Comparison of ENCODE assay signal across 12 cellular contexts in the genomic region with DNA sequence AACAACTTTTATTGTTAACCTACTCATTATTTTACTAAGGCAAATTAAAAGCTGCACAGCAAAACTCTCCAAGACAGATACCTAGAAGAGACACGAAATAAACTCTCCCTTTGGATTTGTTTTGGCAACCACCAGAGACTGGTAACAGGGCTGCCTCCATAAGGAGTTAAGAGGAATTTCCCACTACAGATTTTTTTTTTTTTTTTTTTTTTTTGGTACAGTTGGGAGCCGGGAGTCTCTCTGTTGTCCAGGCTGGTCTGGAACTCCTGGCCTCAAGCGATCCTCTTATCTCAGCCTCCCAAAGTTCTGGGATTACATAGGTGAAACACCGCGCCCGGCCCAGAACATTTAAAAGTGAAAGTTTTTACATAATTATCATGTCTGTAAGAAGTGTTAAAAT.
DNase-seq lines count a peak whose midpoint lies in the region; ATAC-seq and TF ChIP-seq lines count a peak whose summit lies in the region.
"Had no signal": no experiment of that assay in that cellular context is flagged by ENCODE, and none has a peak within 500 bp of the region (broad histone marks: within the 10 kb centered on the region; RNA-seq: fewer than 3 reads in every experiment).

No MANE protein-coding gene starts in this region.

- CTCF ChIA-PET in A673 (lab: Charles Lee), result no interaction called here

- H3K9me3 Mint-ChIP-seq in nephron, result no peaks in the 10 kb centered on the region
- H3K9me3 Mint-ChIP-seq: effector memory CD8-positive, alpha-beta T cell had no signal

- TF ChIP-seq CTCF in A673 (conservative IDR thresholded peaks at IDR 0.05; ENCODE audit: low read depth, low read length) (no peak), choroid plexus epithelial cell (conservative IDR thresholded peaks at IDR 0.05; ENCODE audit: low read depth, low read length) (no peak), nephron (IDR thresholded peaks at IDR 0.05; ENCODE audit: unreplicated experiment in 3 of 3) (no peak)

- peaks cover 3% of the 10 kb centered on the region for H3K27me3 ChIP-seq in A673 (replicated peaks; ENCODE audit: insufficient read depth, low read depth, low read length, poor library complexity)
- H3K27me3 ChIP-seq in HUES48 (ENCODE audit: control insufficient read depth, insufficient read depth, low read length), result peaks cover 11% of the 10 kb centered on the region

- H3K27ac Mint-ChIP-seq in nephron, result peak overlapping the region in 2 of 3 experiments; percentile 98 to 100

- BruUV-seq in A673 (replicated peaks; lab: Mats Ljungman, UMichigan), result no TSS peak

- H3K9me3 ChIP-seq in A673 (ENCODE audit: low read depth, low read length, poor library complexity, severe bottlenecking), result no peaks in the 10 kb centered on the region
- H3K9me3 ChIP-seq in HUES48 (ENCODE audit: control insufficient read depth, insufficient read depth, low read length), result no peaks in the 10 kb centered on the region

- H3K4me1 ChIP-seq in A673 (ENCODE audit: insufficient read depth, low read length, poor library complexity, severe bottlenecking) (peaks cover 12% of the 10 kb centered on the region), HUES48 (ENCODE audit: control insufficient read depth, insufficient read depth, low read length) (peaks cover 32% of the 10 kb centered on the region)

- ATAC-seq in GM21825 (IDR thresholded peaks at IDR 0.05; ENCODE audit: unreplicated experiment) (no peak), GM21360 (IDR thresholded peaks at IDR 0.05; ENCODE audit: unreplicated experiment) (no peak)
- ATAC-seq: effector memory CD8-positive, alpha-beta T cell; T-helper 17 cell had no signal

- POLR2A ChIA-PET in A673 (lab: Charles Lee; ENCODE audit: low non-redundant PET), result no interaction called here

- H3K36me3 Mint-ChIP-seq in nephron (ENCODE audit: low read depth), result no peaks in the 10 kb centered on the region

- DNase-seq in A673 (ENCODE audit: low spot score) (no peak), choroid plexus epithelial cell (ENCODE audit: low read depth) (peak; percentile 35), DMS79 treated with DMSO at 0.1 percent for 48 hours (lab: John Stamatoyannopoulos, UW) (no peak), NCI-H2227 treated with DMSO at 0.1 percent for 48 hours (lab: John Stamatoyannopoulos, UW) (no peak)
- DNase-seq: C1 segment of cervical spinal cord; effector memory CD8-positive, alpha-beta T cell; stimulated activated CD4-positive, alpha-beta T cell treated with anti-CD3 and anti-CD28 coated beads, Interleukin-2, amount 100 ng/mL, for 24 hours; T-helper 17 cell had no signal

- H3K4me3 ChIP-seq in A673 (ENCODE audit: low read depth, low read length, poor library complexity, severe bottlenecking) (peak overlapping the region; percentile 67), HUES48 (ENCODE audit: low read depth, low read length) (0 out of 2 replicates have a peak overlapping the region, but pooled peaks have one; percentile 70), choroid plexus epithelial cell (ENCODE audit: low read depth, low read length) (peak overlapping the region; percentile 1)

- H3K9ac ChIP-seq in HUES48 (ENCODE audit: low read depth, low read length), result no peak overlapping the region

- peaks cover 3% of the 10 kb centered on the region for H3K27me3 Mint-ChIP-seq in nephron (ENCODE audit: low read depth)
- H3K27me3 Mint-ChIP-seq: effector memory CD8-positive, alpha-beta T cell had no signal

- H3K4me1 Mint-ChIP-seq in nephron, result peaks cover 35% of the 10 kb centered on the region

- H3K36me3 ChIP-seq in A673 (ENCODE audit: insufficient read depth, low read length, poor library complexity, severe bottlenecking), result no peaks in the 10 kb centered on the region
- no peaks in the 10 kb centered on the region for H3K36me3 ChIP-seq in HUES48 (ENCODE audit: control insufficient read depth, insufficient read depth, low read length)

- H3K4me3 Mint-ChIP-seq in nephron, result peak overlapping the region; percentile 53 to 94 (median 55)

- H3K27ac ChIP-seq in A673 (ENCODE audit: low read depth, low read length, poor library complexity, severe bottlenecking), result no peak overlapping the region
- no peak overlapping the region for H3K27ac ChIP-seq in HUES48 (ENCODE audit: low read depth, low read length)

- intact Hi-C loops in A673 (cut with micrococcal nuclease; ENCODE audit: unreplicated experiment), result no loop called here

Comparison
In these comparisons a context has a peak if more than half of its experiments do, and no peak if none do; other contexts are left out.
1. H3K4me3 ChIP-seq: peak in every context shown above with its lines; median percentile 70 in HUES48; 67 in A673; 1 in choroid plexus epithelial cell.